ENCODE assay signal across 14 cellular contexts in the genomic region with DNA sequence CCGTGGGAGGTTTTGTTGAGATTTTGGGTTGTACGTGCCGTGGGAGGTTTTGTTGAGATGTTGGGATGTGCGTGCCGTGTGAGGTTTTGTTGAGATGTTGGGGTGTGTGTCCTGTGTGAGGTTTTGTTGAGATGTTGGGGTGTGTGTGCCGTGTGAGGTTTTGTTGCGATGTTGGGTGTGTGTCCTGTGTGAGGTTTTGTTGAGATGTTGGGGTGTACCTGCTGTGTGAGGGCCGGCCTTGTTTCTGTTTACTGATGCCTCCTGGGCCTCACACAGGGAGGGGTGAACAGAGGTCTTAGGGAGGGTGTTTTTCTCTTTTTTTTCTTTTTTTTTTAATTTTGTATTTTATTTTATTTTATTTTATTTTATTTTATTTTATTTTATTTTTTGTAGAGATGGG. TPM values are rescaled to one million over a fixed set of nuclear protein-coding genes. Genes with fewer than 3 reads are reported as not detected.
A peak's percentile ranks its signal among the peaks of the same experiment; 100 is the strongest.
DNase-seq lines count a peak whose midpoint lies in the region; TF ChIP-seq lines count a peak whose summit lies in the region.
"Had no signal": no experiment of that assay in that cellular context is flagged by ENCODE, and none has a peak within 500 bp of the region (broad histone marks: within the 10 kb centered on the region; RNA-seq: fewer than 3 reads in every experiment).

No MANE protein-coding gene starts in this region.

- H4K20me1 ChIP-seq in Loucy (ENCODE audit: insufficient read depth, low read length, poor library complexity, severe bottlenecking), result peaks cover 26% of the 10 kb centered on the region

- peaks cover 19% of the 10 kb centered on the region for H3F3A ChIP-seq in Loucy (ENCODE audit: low read depth)

- H3K27ac ChIP-seq in brain microvascular endothelial cell (peak overlapping the region; percentile 74), prostate gland (peak overlapping the region; percentile 90 to 94)

- H3K4me1 ChIP-seq in Loucy (ENCODE audit: insufficient read depth, low read length, poor library complexity, severe bottlenecking), result peaks cover 64% of the 10 kb centered on the region
- H3K4me1 ChIP-seq in prostate gland (replicated peaks), result peaks cover 46% of the 10 kb centered on the region

- H3K4me3 ChIP-seq in GM08714 (ENCODE audit: low read length), result peak overlapping the region; percentile 15; the same call in 1 of the 2 replicates
- H3K4me3 ChIP-seq in Loucy (ENCODE audit: low read length, poor library complexity, severe bottlenecking), result peak overlapping the region; percentile 68
- H3K4me3 ChIP-seq in brain microvascular endothelial cell (ENCODE audit: low read depth, low read length), result no peak overlapping the region
- H3K4me3 ChIP-seq in prostate gland, result no peak overlapping the region
- H3K4me3 ChIP-seq: Peyer's patch had no signal

- H3K4me2 ChIP-seq in Loucy (ENCODE audit: low read depth, low read length, poor library complexity, severe bottlenecking), result peak overlapping the region; percentile 41
- H3K4me2 ChIP-seq: SK-N-SH had no signal

- peaks cover 85% of the 10 kb centered on the region for H3K79me2 ChIP-seq in Loucy (ENCODE audit: insufficient read depth, low read length)

- DNase-seq in brain microvascular endothelial cell (no peak), prostate gland (ENCODE audit: low spot score) (no peak), NCI-H1105 (lab: John Stamatoyannopoulos, UW) (no peak), GM10266 (ENCODE audit: extremely low spot score) (no peak), NCI-H2081 (lab: John Stamatoyannopoulos, UW) (no peak)
- DNase-seq: CD8-positive, alpha-beta memory T cell; NCI-H2107; NCI-H2227 treated with DMSO at 0.1 percent for 48 hours; NCI-H524; SK-N-SH; T-cell had no signal

- in situ Hi-C loops in brain microvascular endothelial cell (cut with HindIII; ENCODE audit: low pct_ligation_motif_present, low sequenced_read_pairs), result no loop called here

- TF ChIP-seq CTCF in Loucy (conservative IDR thresholded peaks at IDR 0.05; ENCODE audit: low read length), result no peak
- TF ChIP-seq CTCF in brain microvascular endothelial cell (IDR thresholded peaks at IDR 0.05; ENCODE audit: low read depth, low read length, missing control alignments), result no peak
- TF ChIP-seq CTCF in prostate gland (IDR thresholded peaks at IDR 0.05), result no peak
- no peak for TF ChIP-seq CTCF in GM10266 (IDR thresholded peaks at IDR 0.05; ENCODE audit: control insufficient read depth, insufficient read depth, low read depth, missing control alignments)

- 94% methylated on average over 8 of the region's 8 CpGs for WGBS in prostate gland

- H3K9me3 ChIP-seq in Loucy (ENCODE audit: insufficient read depth, low read depth, low read length), result no peaks in the 10 kb centered on the region
- H3K9me3 ChIP-seq in prostate gland, result no peaks in the 10 kb centered on the region
- H3K9me3 ChIP-seq: Peyer's patch, SK-N-SH had no signal

- intact Hi-C loops in prostate gland (cut with DNase I), result no loop called here

- H3K27me3 ChIP-seq in Loucy (ENCODE audit: insufficient read depth, low read length, poor library complexity, severe bottlenecking) (no peaks in the 10 kb centered on the region), brain microvascular endothelial cell (replicated peaks) (no peaks in the 10 kb centered on the region), prostate gland (replicated peaks; ENCODE audit: insufficient read depth) (no peaks in the 10 kb centered on the region)
- H3K27me3 ChIP-seq: Peyer's patch had no signal

- no peak for TF ChIP-seq POLR2A in prostate gland (IDR thresholded peaks at IDR 0.05)

- H3K36me3 ChIP-seq in Loucy (ENCODE audit: insufficient read depth, low read length) (no peaks in the 10 kb centered on the region), brain microvascular endothelial cell (replicated peaks) (no peaks in the 10 kb centered on the region), prostate gland (no peaks in the 10 kb centered on the region)
- H3K36me3 ChIP-seq: Peyer's patch had no signal

- no peaks in the 10 kb centered on the region for H3K9me2 ChIP-seq in Loucy (replicated peaks; ENCODE audit: low read depth, low read length)
- H3K9me2 ChIP-seq: SK-N-SH had no signal

- H3K9ac ChIP-seq in Loucy (ENCODE audit: low read depth, low read length, poor library complexity, severe bottlenecking), result no peak overlapping the region
- H3K9ac ChIP-seq: SK-N-SH had no signal

- H2AFZ ChIP-seq in Loucy (ENCODE audit: low read length), result no peak overlapping the region

RNA-seq across cellular contexts. Expression of gene INPP5A, which starts 36.7 kb away (rescaled TPM):
- total RNA-seq in prostate gland, result 10 to 100 TPM; 49.5 to 83.3 TPM

Comparison
In these comparisons a context has a peak if more than half of its experiments do, and no peak if none do; other contexts are left out.
1. H3K4me3 ChIP-seq: peak in GM08714 (single experiment) and Loucy (single experiment); none in brain microvascular endothelial cell (single experiment) and prostate gland (0 of 2).